In genomic region chr4:180333156-180333555, GRCh38 we compare ENCODE assay signal across 16 cellular contexts.
DNase-seq lines count a peak whose midpoint lies in the region; ATAC-seq, FAIRE-seq and TF ChIP-seq lines count a peak whose summit lies in the region.
"Had no signal": no experiment of that assay in that cellular context is flagged by ENCODE, and none has a peak within 500 bp of the region (broad histone marks: within the 10 kb centered on the region; RNA-seq: fewer than 3 reads in every experiment).

No MANE protein-coding gene starts in this region.

- H4K20me1 ChIP-seq in mammary epithelial cell (ENCODE audit: insufficient read depth, low read length) = no peaks in the 10 kb centered on the region
- H4K20me1 ChIP-seq: BLaER1 had no signal

- H3K4me3 ChIP-seq in mammary epithelial cell (replicated peaks in 1 of 3; ENCODE audit: insufficient read depth in 1 of 3, low read depth in 2 of 3, low read length in 3 of 3) (no peak overlapping the region), breast epithelium (no peak overlapping the region), RWPE2 (ENCODE audit: severe bottlenecking) (no peak overlapping the region), bronchial epithelial cell (ENCODE audit: low read depth, low read length) (no peak overlapping the region), gastrocnemius medialis (no peak overlapping the region)
- H3K4me3 ChIP-seq: BLaER1, HAP-1 had no signal

- no peak overlapping the region for H3K4me2 ChIP-seq in mammary epithelial cell (ENCODE audit: insufficient read depth, low read depth, low read length)
- H3K4me2 ChIP-seq: BLaER1 had no signal

- WGBS in mammary epithelial cell (ENCODE audit: low coverage, missing lambda C conversion rate) = 79% methylated on average over 4 of the region's 4 CpGs

- no peaks in the 10 kb centered on the region for H3K9me3 Mint-ChIP-seq in chondrocyte (ENCODE audit: low read depth)

- dilution Hi-C loops in mammary epithelial cell (cut with HindIII; ENCODE audit: low sequenced_read_pairs) = no loop called here

- FAIRE-seq in bronchial epithelial cell (lab: Jason Lieb, UNC) = no peak
- FAIRE-seq: H1 had no signal

- no TSS peak for BruUV-seq in mammary epithelial cell (replicated peaks; lab: Mats Ljungman, UMichigan)

- no peak overlapping the region for H2AFZ ChIP-seq in mammary epithelial cell (ENCODE audit: low read depth, low read length)

- TF ChIP-seq CTCF in mammary epithelial cell (conservative IDR thresholded peaks at IDR 0.05 in 1 of 2, IDR thresholded peaks at IDR 0.05 in 1 of 2; ENCODE audit: extremely low read depth in 1 of 2, insufficient read depth in 1 of 2, low read depth in 1 of 2, low read length in 2 of 2) (no peak), breast epithelium (IDR thresholded peaks at IDR 0.05) (no peak), RWPE2 (IDR thresholded peaks at IDR 0.05; ENCODE audit: poor library complexity, severe bottlenecking) (no peak), bronchial epithelial cell (IDR thresholded peaks at IDR 0.05; ENCODE audit: insufficient read depth, low read length, severe bottlenecking) (no peak), chondrocyte (IDR thresholded peaks at IDR 0.05) (no peak), gastrocnemius medialis (IDR thresholded peaks at IDR 0.05 in 4 of 5, conservative IDR thresholded peaks at IDR 0.05 in 1 of 5) (no peak)

- DNase-seq in mammary epithelial cell (peak; percentile 42), breast epithelium (ENCODE audit: low spot score in 2 of 2) (no peak), RWPE2 (ENCODE audit: low spot score) (no peak), bronchial epithelial cell (ENCODE audit: low read depth) (peak; percentile 67), chondrocyte (ENCODE audit: low spot score) (no peak), medulla oblongata (ENCODE audit: extremely low spot score) (no peak), gastrocnemius medialis (no peak)
- DNase-seq: AML-193; Caco-2; CD8-positive, alpha-beta memory T cell; DMS53 had no signal

- CTCF ChIA-PET in mammary epithelial cell (lab: Charles Lee; ENCODE audit: low non-redundant PET) = no interaction called here

- H3K27ac Mint-ChIP-seq in chondrocyte (ENCODE audit: unreplicated experiment) = no peak overlapping the region
- H3K27ac Mint-ChIP-seq: CD8-positive, alpha-beta memory T cell had no signal

- no peak for TF ChIP-seq POLR2A in breast epithelium (IDR thresholded peaks at IDR 0.05)
- TF ChIP-seq POLR2A in gastrocnemius medialis (IDR thresholded peaks at IDR 0.05) = no peak

- H3K9me3 ChIP-seq in mammary epithelial cell (replicated peaks; ENCODE audit: insufficient read depth, low read length) (no peaks in the 10 kb centered on the region), breast epithelium (no peaks in the 10 kb centered on the region), RWPE2 (ENCODE audit: severe bottlenecking) (no peaks in the 10 kb centered on the region), gastrocnemius medialis (no peaks in the 10 kb centered on the region)
- H3K9me3 ChIP-seq: BLaER1, Caco-2, HAP-1 had no signal

- H3K36me3 ChIP-seq in mammary epithelial cell (ENCODE audit: insufficient read depth, low read length) (no peaks in the 10 kb centered on the region), breast epithelium (no peaks in the 10 kb centered on the region), RWPE2 (ENCODE audit: low read depth) (no peaks in the 10 kb centered on the region; the same call in 1 of the 2 replicates), bronchial epithelial cell (ENCODE audit: control insufficient read depth, insufficient read depth, low read length) (no peaks in the 10 kb centered on the region), gastrocnemius medialis (no peaks in the 10 kb centered on the region)
- H3K36me3 ChIP-seq: BLaER1, HAP-1 had no signal

- ATAC-seq in RWPE2 (ENCODE audit: low read depth) (peak; percentile 82), gastrocnemius medialis (no peak), HG02938 (IDR thresholded peaks at IDR 0.05; ENCODE audit: unreplicated experiment) (no peak)

- H3K27ac ChIP-seq in mammary epithelial cell (ENCODE audit: insufficient read depth, low read depth, low read length) (no peak overlapping the region), breast epithelium (no peak overlapping the region), RWPE2 (ENCODE audit: poor library complexity, severe bottlenecking) (peak overlapping the region; percentile 50), gastrocnemius medialis (no peak overlapping the region)
- H3K27ac ChIP-seq: 22Rv1, BLaER1 had no signal

- no peaks in the 10 kb centered on the region for H3K27me3 Mint-ChIP-seq in chondrocyte (ENCODE audit: low read depth)
- H3K27me3 Mint-ChIP-seq: CD8-positive, alpha-beta memory T cell had no signal

- intact Hi-C loops in mammary epithelial cell (cut with micrococcal nuclease) = no loop called here
- intact Hi-C loops in breast epithelium (cut with DNase I; ENCODE audit: low total_unique reads) = no loop called here
- intact Hi-C loops in gastrocnemius medialis (cut with DNase I; ENCODE audit: low total_unique reads) = no loop called here

- H3K27me3 ChIP-seq in mammary epithelial cell (ENCODE audit: insufficient read depth, low read length) = no peaks in the 10 kb centered on the region
- H3K27me3 ChIP-seq in breast epithelium = no peaks in the 10 kb centered on the region
- H3K27me3 ChIP-seq in RWPE2 (ENCODE audit: insufficient read depth, poor library complexity, severe bottlenecking) = no peaks in the 10 kb centered on the region
- H3K27me3 ChIP-seq in bronchial epithelial cell (ENCODE audit: control insufficient read depth, insufficient read depth, low read length) = no peaks in the 10 kb centered on the region
- H3K27me3 ChIP-seq in gastrocnemius medialis = no peaks in the 10 kb centered on the region
- H3K27me3 ChIP-seq: BLaER1 had no signal

- no peak overlapping the region for H3K4me3 Mint-ChIP-seq in chondrocyte (ENCODE audit: unreplicated experiment)
- H3K4me3 Mint-ChIP-seq: CD8-positive, alpha-beta memory T cell had no signal

- no peaks in the 10 kb centered on the region for H3K79me2 ChIP-seq in mammary epithelial cell (ENCODE audit: insufficient read depth, low read length)

- in situ Hi-C loops in mammary epithelial cell (cut with MboI; ENCODE audit: low sequenced_read_pairs in 2 of 2) (no loop called here), gastrocnemius medialis (cut with MboI; ENCODE audit: low sequenced_read_pairs in 4 of 4) (no loop called here)

- no peaks in the 10 kb centered on the region for H3K36me3 Mint-ChIP-seq in chondrocyte (ENCODE audit: low read depth)
- H3K36me3 Mint-ChIP-seq: CD8-positive, alpha-beta memory T cell had no signal

- H3K4me1 ChIP-seq in mammary epithelial cell (ENCODE audit: insufficient read depth, low read length) (no peaks in the 10 kb centered on the region), breast epithelium (no peaks in the 10 kb centered on the region), RWPE2 (ENCODE audit: insufficient read depth, poor library complexity, severe bottlenecking) (peaks cover 17% of the 10 kb centered on the region), gastrocnemius medialis (no peaks in the 10 kb centered on the region)
- H3K4me1 ChIP-seq: BLaER1, Caco-2, HAP-1 had no signal

- no peak overlapping the region for H3K9ac ChIP-seq in mammary epithelial cell (ENCODE audit: insufficient read depth, low read length)
- H3K9ac ChIP-seq: BLaER1 had no signal

- peaks cover 15% of the 10 kb centered on the region for H3K4me1 Mint-ChIP-seq in chondrocyte (ENCODE audit: low read depth)
- H3K4me1 Mint-ChIP-seq: CD8-positive, alpha-beta memory T cell had no signal

Comparison
In these comparisons a context has a peak if more than half of its experiments do, and no peak if none do; other contexts are left out.
1. DNase-seq: peak in mammary epithelial cell (single experiment) and bronchial epithelial cell (single experiment); none in breast epithelium (0 of 2), RWPE2 (single experiment), chondrocyte (single experiment), medulla oblongata (single experiment) and gastrocnemius medialis (0 of 2).